ENCODE assay signal across 13 cellular contexts in the genomic region with DNA sequence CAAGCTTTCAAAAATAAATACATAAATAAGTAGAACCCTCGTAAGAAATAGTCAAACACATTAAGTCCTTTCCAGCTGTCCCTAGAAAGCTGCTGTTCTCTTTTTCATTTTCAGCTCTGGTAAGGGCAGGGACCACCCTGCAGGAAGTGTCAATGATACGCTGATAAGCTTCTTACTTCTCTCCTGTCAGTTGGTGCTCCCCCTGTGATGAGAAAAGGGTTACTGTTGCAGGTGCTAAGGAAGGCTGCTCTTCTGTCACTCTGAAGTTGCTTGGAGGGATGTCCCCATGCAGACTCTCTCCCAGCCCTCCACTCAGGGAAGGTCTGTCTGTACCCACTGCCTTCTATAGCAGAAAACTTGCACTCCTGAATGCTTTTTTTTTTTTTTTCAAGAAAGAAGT. TPM values are rescaled to one million over a fixed set of nuclear protein-coding genes. Genes with fewer than 3 reads are reported as not detected.
A peak's percentile ranks its signal among the peaks of the same experiment; 100 is the strongest.
DNase-seq lines count a peak whose midpoint lies in the region; ATAC-seq and TF ChIP-seq lines count a peak whose summit lies in the region.
"Had no signal": no experiment of that assay in that cellular context is flagged by ENCODE, and none has a peak within 500 bp of the region (broad histone marks: within the 10 kb centered on the region; RNA-seq: fewer than 3 reads in every experiment).

No MANE protein-coding gene starts in this region.

- H3K27ac ChIP-seq in osteoblast (ENCODE audit: low read depth, low read length), result peak overlapping the region; percentile 93
- H3K27ac ChIP-seq: right atrium auricular region, SJSA1 had no signal

- DNase-seq in GDM1 (lab: John Stamatoyannopoulos, UW) (peak; percentile 32), UCSD-AML1 (lab: John Stamatoyannopoulos, UW; ENCODE audit: unreplicated experiment) (peak; percentile 46), fibroblast of pulmonary artery (ENCODE audit: low read depth) (no peak), osteoblast (ENCODE audit: insufficient read length, low spot score, missing footprints) (peak; percentile 61), mucosa of gallbladder (ENCODE audit: low spot score) (no peak), SIG-M5 (lab: John Stamatoyannopoulos, UW) (no peak)
- DNase-seq in activated CD8-positive, alpha-beta memory T cell treated with anti-CD3 and anti-CD28 coated beads, Interleukin-2, amount 50 U/mL, for 48 hours, result no peak
- DNase-seq: NCI-H1105, NCI-H69 had no signal

- H3K4me1 ChIP-seq in osteoblast (ENCODE audit: insufficient read depth, low read length), result peaks cover 37% of the 10 kb centered on the region
- H3K4me1 ChIP-seq: SJSA1 had no signal

- peak overlapping the region; percentile 94 for H3K4me2 ChIP-seq in osteoblast (ENCODE audit: insufficient read depth, low read length)

- H3K36me3 ChIP-seq in osteoblast (ENCODE audit: insufficient read depth, low read length), result no peaks in the 10 kb centered on the region
- H3K36me3 ChIP-seq: BLaER1 treated with 17β-estradiol and CSF1 and Interleukin-3, amounts not matched to agents 10 nM and 100 nM; right atrium auricular region; SJSA1 had no signal

- peak overlapping the region; percentile 82 for H3K4me3 ChIP-seq in fibroblast of pulmonary artery (replicated peaks; ENCODE audit: low read depth, low read length)
- H3K4me3 ChIP-seq in osteoblast (ENCODE audit: insufficient read depth, low read length), result peak overlapping the region; percentile 90
- H3K4me3 ChIP-seq: BLaER1 treated with 17β-estradiol and CSF1 and Interleukin-3, amounts not matched to agents 10 nM and 100 nM; SJSA1 had no signal

- no peaks in the 10 kb centered on the region for H4K20me1 ChIP-seq in osteoblast (ENCODE audit: insufficient read depth, low read length)
- H4K20me1 ChIP-seq: BLaER1 treated with 17β-estradiol and CSF1 and Interleukin-3, amounts not matched to agents 10 nM and 100 nM had no signal

- H3K27me3 ChIP-seq in osteoblast (ENCODE audit: insufficient read depth, low read length), result no peaks in the 10 kb centered on the region
- H3K27me3 ChIP-seq: BLaER1 treated with 17β-estradiol and CSF1 and Interleukin-3, amounts not matched to agents 10 nM and 100 nM; right atrium auricular region; SJSA1 had no signal

- H3K9me3 ChIP-seq in osteoblast (ENCODE audit: low read depth, low read length), result no peaks in the 10 kb centered on the region
- H3K9me3 ChIP-seq: right atrium auricular region, SJSA1 had no signal

- peak overlapping the region; percentile 27 for H2AFZ ChIP-seq in osteoblast (ENCODE audit: low read length)

- peaks cover 9% of the 10 kb centered on the region for H3K79me2 ChIP-seq in osteoblast (ENCODE audit: insufficient read depth, low read length)

- no peak for ATAC-seq in GM18861 (IDR thresholded peaks at IDR 0.05; ENCODE audit: unreplicated experiment)

- TF ChIP-seq CTCF in fibroblast of pulmonary artery (IDR thresholded peaks at IDR 0.05; ENCODE audit: low read length, missing control alignments) (no peak), osteoblast (IDR thresholded peaks at IDR 0.05; ENCODE audit: extremely low read depth, low read depth, low read length) (no peak)

RNA-seq across cellular contexts. Expression of gene CXCL3, which starts 1.4 kb away (rescaled TPM):
- total RNA-seq in osteoblast (0.36 TPM in 1 of 2 replicates, not detected in the other), mucosa of gallbladder (0.52 TPM)

RNA-seq across cellular contexts. Expression of gene CXCL5, which starts 38.6 kb away (rescaled TPM):
- total RNA-seq in osteoblast (under 0.01 TPM in 1 of 2 replicates, not detected in the other), mucosa of gallbladder (0.09 TPM)
- total RNA-seq: right atrium auricular region, SJSA1 had no signal

RNA-seq across cellular contexts. Expression of gene PPBP, which starts 49.1 kb away (rescaled TPM):
- total RNA-seq in osteoblast, result 0.36 TPM in 1 of 2 replicates, not detected in the other
- total RNA-seq in mucosa of gallbladder, result 0.60 TPM
- total RNA-seq: SJSA1 had no signal

RNA-seq across cellular contexts. Expression of gene PF4, which starts 55.2 kb away (rescaled TPM):
- total RNA-seq in osteoblast, result not detected in 2 replicates
- not detected for total RNA-seq in mucosa of gallbladder
- total RNA-seq: SJSA1 had no signal

Comparison
In these comparisons a context has a peak if more than half of its experiments do, and no peak if none do; other contexts are left out.
1. DNase-seq: peak in GDM1 (single experiment), UCSD-AML1 (single experiment) and osteoblast (single experiment); none in fibroblast of pulmonary artery (single experiment), activated CD8-positive, alpha-beta memory T cell treated with anti-CD3 and anti-CD28 coated beads, Interleukin-2, amount 50 U/mL, for 48 hours (single experiment), mucosa of gallbladder (single experiment) and SIG-M5 (single experiment).